In genomic region chr2:208033701-208034502, GRCh38 we compare ENCODE assay signal across 1 cellular context.
TF ChIP-seq lines count a peak whose summit lies in the region.

No MANE protein-coding gene starts in this region.

TF ChIP-seq in K562, 482 proteins besides CTCF, POLR2A, EP300 and RAD21 (continued from another document and continues in another):
- TF ChIP-seq ZBTB11 (CRISPR knock-in tag; IDR thresholded peaks at IDR 0.05), result 0 out of 6 replicates have a peak, but pooled peaks of 1 of the 3 experiments have one; percentile 22
- no peak for TF ChIP-seq SMARCA5 (IDR thresholded peaks at IDR 0.05)
- no peak for TF ChIP-seq E2F8 (IDR thresholded peaks at IDR 0.05; ENCODE audit: low read depth, partially characterized antibody)
- no peak for TF ChIP-seq FUS (optimal IDR thresholded peaks at IDR 0.05; ENCODE audit: low read depth, low read length)
- no peak for TF ChIP-seq THAP12 (CRISPR knock-in tag; IDR thresholded peaks at IDR 0.05)
- TF ChIP-seq HDAC1 (IDR thresholded peaks at IDR 0.05), result no peak
- peak in 1 of 2 experiments; percentile 54; a peak in 2 of 4 replicates for TF ChIP-seq RCOR1 (IDR thresholded peaks at IDR 0.05; ENCODE audit: borderline replicate concordance in 1 of 2, low read depth in 2 of 2, low read length in 2 of 2)
- TF ChIP-seq CTBP1 (IDR thresholded peaks at IDR 0.05; ENCODE audit: borderline replicate concordance), result peak; percentile 16; the same call in 1 of the 2 replicates
- TF ChIP-seq CBX5 (IDR thresholded peaks at IDR 0.05; ENCODE audit: borderline replicate concordance, low read depth), result no peak
- no peak for TF ChIP-seq ZBTB40 (IDR thresholded peaks at IDR 0.05)
- no peak for TF ChIP-seq ZBTB40 (CRISPR knock-in tag; IDR thresholded peaks at IDR 0.05)
- no peak for TF ChIP-seq ELK3 (CRISPR knock-in tag; IDR thresholded peaks at IDR 0.05)
- no peak for TF ChIP-seq ZBTB7A (IDR thresholded peaks at IDR 0.05; ENCODE audit: borderline replicate concordance, control insufficient read depth, low read depth, low read length)
- TF ChIP-seq ZBTB8A (IDR thresholded peaks at IDR 0.05; ENCODE audit: partially characterized antibody), result no peak
- no peak for TF ChIP-seq ZHX1 (conservative IDR thresholded peaks at IDR 0.05; ENCODE audit: low read length)
- no peak for TF ChIP-seq MED1 (CRISPR knock-in tag; IDR thresholded peaks at IDR 0.05; ENCODE audit: borderline replicate concordance)
- TF ChIP-seq TEAD4 (IDR thresholded peaks at IDR 0.05; ENCODE audit: low read length), result peak; percentile 34; the same call in 1 of the 2 replicates
- TF ChIP-seq TEAD4 (CRISPR knock-in tag; IDR thresholded peaks at IDR 0.05; ENCODE audit: borderline replicate concordance), result no peak
- no peak for TF ChIP-seq EWSR1 (IDR thresholded peaks at IDR 0.05; ENCODE audit: borderline replicate concordance, low read depth, partially characterized antibody)
- 0 out of 2 replicates have a peak, but pooled peaks have one; percentile 54 for TF ChIP-seq HMBOX1 (IDR thresholded peaks at IDR 0.05)
- TF ChIP-seq POU5F1 (IDR thresholded peaks at IDR 0.05; ENCODE audit: borderline replicate concordance, low read depth, low read length, partially characterized antibody), result no peak
- peak; percentile 92 for TF ChIP-seq ZNF232 (CRISPR knock-in tag; IDR thresholded peaks at IDR 0.05)
- TF ChIP-seq SMARCC2 (IDR thresholded peaks at IDR 0.05; ENCODE audit: low read depth), result no peak
- TF ChIP-seq CREBBP (IDR thresholded peaks at IDR 0.05; ENCODE audit: low read depth, low read length), result no peak
- no peak for TF ChIP-seq THRAP3 (IDR thresholded peaks at IDR 0.05; ENCODE audit: borderline replicate concordance)
